In genomic region chr6:28758046-28758817, GRCh38 we compare ENCODE assay signal across 1 cellular context.
A peak's percentile ranks its signal among the peaks of the same experiment; 100 is the strongest.
TF ChIP-seq lines count a peak whose summit lies in the region.

No MANE protein-coding gene starts in this region.

TF ChIP-seq in K562, 482 proteins besides CTCF, POLR2A, EP300 and RAD21 (continued from another document and continues in another):
- no peak for TF ChIP-seq ZBED1 (IDR thresholded peaks at IDR 0.05)
- TF ChIP-seq PTTG1 (tag; IDR thresholded peaks at IDR 0.05; ENCODE audit: low read depth) = no peak
- no peak for TF ChIP-seq SMAD1 (IDR thresholded peaks at IDR 0.05; ENCODE audit: low read depth, low read length, partially characterized antibody)
- TF ChIP-seq ATF2 (CRISPR knock-in tag; IDR thresholded peaks at IDR 0.05) = no peak
- TF ChIP-seq CBX8 (IDR thresholded peaks at IDR 0.05; ENCODE audit: borderline replicate concordance, extremely low read depth, low read depth, low read length, poor library complexity, severe bottlenecking) = no peak
- no peak for TF ChIP-seq NFYB (IDR thresholded peaks at IDR 0.05; ENCODE audit: extremely low read depth, insufficient read length)
- TF ChIP-seq HNRNPUL1 (IDR thresholded peaks at IDR 0.05; ENCODE audit: low read length) = peak; percentile 82
- TF ChIP-seq ELF2 (CRISPR knock-in tag; IDR thresholded peaks at IDR 0.05) = no peak
- TF ChIP-seq ZNF639 (CRISPR knock-in tag; conservative IDR thresholded peaks at IDR 0.05 in 1 of 2, IDR thresholded peaks at IDR 0.05 in 1 of 2) = peak in 1 of 2 experiments; percentile 82; a peak in 2 of 4 replicates
- TF ChIP-seq KDM2B (CRISPR knock-in tag; IDR thresholded peaks at IDR 0.05) = no peak
- TF ChIP-seq CREB3 (tag; conservative IDR thresholded peaks at IDR 0.05; ENCODE audit: low read depth) = 0 out of 2 replicates have a peak, but pooled peaks have one; percentile 18
- TF ChIP-seq SMARCA5 (IDR thresholded peaks at IDR 0.05) = no peak; the same call in 1 of the 2 replicates
- TF ChIP-seq ZNF766 (CRISPR knock-in tag; conservative IDR thresholded peaks at IDR 0.05) = peak; percentile 30; the same call in 1 of the 2 replicates
- TF ChIP-seq ZNF277 (CRISPR knock-in tag; IDR thresholded peaks at IDR 0.05; ENCODE audit: borderline replicate concordance) = no peak
- TF ChIP-seq CXXC5 (CRISPR knock-in tag; IDR thresholded peaks at IDR 0.05) = peak; percentile 33
- no peak for TF ChIP-seq SIX5 (IDR thresholded peaks at IDR 0.05; ENCODE audit: borderline replicate concordance in 1 of 2, insufficient read depth in 1 of 2, low read depth in 1 of 2, low read length in 2 of 2)
- TF ChIP-seq TBP (optimal IDR thresholded peaks at IDR 0.05; ENCODE audit: low read depth, low read length) = peak; percentile 99
- no peak for TF ChIP-seq FOXO4 (CRISPR knock-in tag; IDR thresholded peaks at IDR 0.05)
- TF ChIP-seq SAFB2 (IDR thresholded peaks at IDR 0.05; ENCODE audit: borderline replicate concordance, low read depth, low read length, severe bottlenecking) = no peak
- TF ChIP-seq ZNF75A (CRISPR knock-in tag; IDR thresholded peaks at IDR 0.05) = no peak
- peak; percentile 68; the same call in 1 of the 2 replicates for TF ChIP-seq ZBTB5 (IDR thresholded peaks at IDR 0.05)
- TF ChIP-seq COPS2 (conservative IDR thresholded peaks at IDR 0.05) = no peak
- peak; percentile 90 for TF ChIP-seq POLR3A (IDR thresholded peaks at IDR 0.05; ENCODE audit: borderline replicate concordance, extremely low read depth, insufficient read depth, insufficient read length)
- no peak for TF ChIP-seq TCFL5 (CRISPR knock-in tag; conservative IDR thresholded peaks at IDR 0.05)
- TF ChIP-seq ZNF778 (CRISPR knock-in tag; IDR thresholded peaks at IDR 0.05) = no peak
- no peak for TF ChIP-seq ZNF311 (CRISPR knock-in tag; IDR thresholded peaks at IDR 0.05)
- peak; percentile 54; the same call in 1 of the 2 replicates for TF ChIP-seq EHMT2 (IDR thresholded peaks at IDR 0.05)
- no peak for TF ChIP-seq ETS2 (tag; IDR thresholded peaks at IDR 0.05; ENCODE audit: borderline replicate concordance, poor library complexity, severe bottlenecking)
- no peak for TF ChIP-seq XRCC4 (IDR thresholded peaks at IDR 0.05; ENCODE audit: extremely low read depth, insufficient read depth, insufficient read length)
- TF ChIP-seq MEF2A (IDR thresholded peaks at IDR 0.05; ENCODE audit: control insufficient read depth, low read depth, low read length) = no peak
- peak; percentile 58; the same call in 1 of the 2 replicates for TF ChIP-seq ZBTB2 (IDR thresholded peaks at IDR 0.05)
- no peak for TF ChIP-seq TEAD2 (tag; IDR thresholded peaks at IDR 0.05)
- TF ChIP-seq MTA1 (IDR thresholded peaks at IDR 0.05; ENCODE audit: borderline replicate concordance) = no peak; the same call in 1 of the 2 replicates
- no peak for TF ChIP-seq YBX1 (IDR thresholded peaks at IDR 0.05)
- TF ChIP-seq TRIM25 (IDR thresholded peaks at IDR 0.05; ENCODE audit: borderline replicate concordance) = no peak
- TF ChIP-seq ZNF24 (IDR thresholded peaks at IDR 0.05) = peak; percentile 79
- peak; percentile 96 for TF ChIP-seq GTF2E2 (tag; IDR thresholded peaks at IDR 0.05)
- TF ChIP-seq ZNF140 (CRISPR knock-in tag; IDR thresholded peaks at IDR 0.05) = no peak
- peak; percentile 80; the same call in 1 of the 2 replicates for TF ChIP-seq ZNF197 (CRISPR knock-in tag; IDR thresholded peaks at IDR 0.05; ENCODE audit: low read depth)
- no peak for TF ChIP-seq ZNF12 (CRISPR knock-in tag; IDR thresholded peaks at IDR 0.05)
- no peak for TF ChIP-seq ELK3 (CRISPR knock-in tag; IDR thresholded peaks at IDR 0.05)
- peak; percentile 76 for TF ChIP-seq TARDBP (IDR thresholded peaks at IDR 0.05)
- TF ChIP-seq U2AF2 (optimal IDR thresholded peaks at IDR 0.05; ENCODE audit: low read depth, low read length) = no peak
- no peak for TF ChIP-seq MBD1 (CRISPR knock-in tag; IDR thresholded peaks at IDR 0.05)
- TF ChIP-seq NCOA1 (IDR thresholded peaks at IDR 0.05; ENCODE audit: low read depth) = 0 out of 2 replicates have a peak, but pooled peaks have one; percentile 26
- TF ChIP-seq STAT6 (CRISPR knock-in tag; IDR thresholded peaks at IDR 0.05) = no peak
- TF ChIP-seq CHCHD3 (CRISPR knock-in tag; IDR thresholded peaks at IDR 0.05) = no peak
- no peak; the same call in none of the 2 replicates for TF ChIP-seq DPF2 (IDR thresholded peaks at IDR 0.05)
- peak; percentile 76 for TF ChIP-seq EP400 (IDR thresholded peaks at IDR 0.05)
- no peak for TF ChIP-seq ZNF23 (CRISPR knock-in tag; IDR thresholded peaks at IDR 0.05)
